8 cellular contexts compared by ENCODE assay signal in genomic region chr5:43193171-43193951, GRCh38. TPM values are rescaled to one million over a fixed set of nuclear protein-coding genes. Genes with fewer than 3 reads are reported as not detected.
DNase-seq lines count a peak whose midpoint lies in the region.

No MANE protein-coding gene starts in this region.

- peaks cover 11 to 17% of the 10 kb centered on the region in 2 donors for H3K4me1 ChIP-seq in mucosa of rectum (ENCODE audit: control insufficient read depth in 2 of 2, insufficient read depth in 2 of 2, low read length in 2 of 2)

- peaks cover 3 to 24% of the 10 kb centered on the region in 2 donors for H3K27me3 ChIP-seq in mucosa of rectum (ENCODE audit: control insufficient read depth in 2 of 2, insufficient read depth in 2 of 2, low read length in 2 of 2)

- peak overlapping the region; percentile 8 to 31 for H3K9ac ChIP-seq in mucosa of rectum (ENCODE audit: low read depth in 1 of 2, low read length in 2 of 2)

- DNase-seq in G401 (ENCODE audit: low spot score) (peak; percentile 81), H4 (ENCODE audit: low spot score) (peak; percentile 86), NCI-H1105 (lab: John Stamatoyannopoulos, UW) (peak; percentile 38), epithelial cell of prostate (ENCODE audit: low read depth, low spot score) (peak; percentile 43), substantia nigra (lab: John Stamatoyannopoulos, UW) (peak in 31 of 49 donors; percentile 3 to 63 (median 18)), 8988T (no peak)
- peak; percentile 47 to 57 for DNase-seq in activated CD4-positive, alpha-beta T cell treated with anti-CD3 and anti-CD28 coated beads, Interleukin-2, amount 50 U/mL, for 48 hours

- H3K4me3 ChIP-seq in mucosa of rectum (ENCODE audit: low read length in 2 of 2), result peak overlapping the region; percentile 63 to 67

- H3K36me3 ChIP-seq in mucosa of rectum (ENCODE audit: control insufficient read depth in 2 of 2, insufficient read depth in 2 of 2, low read length in 2 of 2), result no peaks in the 10 kb centered on the region

- H3K27ac ChIP-seq in epithelial cell of prostate (peak overlapping the region; percentile 63), mucosa of rectum (ENCODE audit: low read depth in 2 of 2, low read length in 2 of 2) (no peak overlapping the region), substantia nigra (ENCODE audit: low read depth, low read length, poor library complexity, severe bottlenecking) (peak overlapping the region; percentile 77)

- H3K9me3 ChIP-seq in mucosa of rectum (ENCODE audit: control insufficient read depth in 2 of 2, low read length in 2 of 2), result no peaks in the 10 kb centered on the region

- in situ Hi-C loops in G401 (cut with HindIII; ENCODE audit: low sequenced_read_pairs), result no loop called here

RNA-seq across cellular contexts. Expression of gene NIM1K, which starts 1.3 kb away (rescaled TPM):
- 0.41 and 1.5 TPM in 2 replicates for total RNA-seq in G401 (2014; rRNA removed; shearing (Covaris generic))
- 0.04 TPM in 1 of 2 replicates, not detected in the other for total RNA-seq in H4 (2014; rRNA removed; shearing (Covaris generic))

Comparison
In these comparisons a context has a peak if more than half of its experiments do, and no peak if none do; other contexts are left out.
1. H3K27ac ChIP-seq: peak in epithelial cell of prostate (single experiment) and substantia nigra (single experiment); none in mucosa of rectum (0 of 2).